24 cellular contexts compared by ENCODE assay signal in the genomic region with DNA sequence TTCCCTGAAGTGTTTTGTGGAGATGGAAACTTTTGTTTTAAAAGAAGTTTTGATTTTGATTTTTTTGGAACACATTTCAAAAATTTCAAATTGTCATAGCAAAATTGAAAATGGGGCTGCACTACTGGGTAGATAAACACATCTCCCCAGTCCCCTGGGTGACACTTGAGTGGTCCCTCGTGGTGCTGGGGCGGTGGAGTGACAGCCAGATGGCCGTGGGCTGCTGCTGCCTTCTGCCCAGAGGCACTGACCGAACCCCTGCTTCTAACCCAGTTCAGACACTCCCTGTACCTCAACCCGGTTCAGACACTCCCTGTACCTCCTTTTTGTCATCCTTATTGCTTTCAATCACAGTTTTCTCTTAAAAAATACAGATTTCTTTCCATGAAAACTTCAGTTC.
DNase-seq lines count a peak whose midpoint lies in the region; ATAC-seq and TF ChIP-seq lines count a peak whose summit lies in the region.
"Had no signal": no experiment of that assay in that cellular context is flagged by ENCODE, and none has a peak within 500 bp of the region (broad histone marks: within the 10 kb centered on the region; RNA-seq: fewer than 3 reads in every experiment).

No MANE protein-coding gene starts in this region.

- H3K9me3 ChIP-seq in GM23248 (ENCODE audit: low read depth): no peaks in the 10 kb centered on the region
- H3K9me3 ChIP-seq in skeletal muscle satellite cell (replicated peaks; ENCODE audit: low read length): no peaks in the 10 kb centered on the region
- no peaks in the 10 kb centered on the region for H3K9me3 ChIP-seq in psoas muscle
- H3K9me3 ChIP-seq: gastrocnemius medialis, left ventricle myocardium inferior, pancreas had no signal

- peak overlapping the region; percentile 48 for H3K27ac Mint-ChIP-seq in endothelial cell (ENCODE audit: unreplicated experiment)
- no peak overlapping the region for H3K27ac Mint-ChIP-seq in immature natural killer cell

- H3K9me2 ChIP-seq in GM23248 (ENCODE audit: insufficient read depth): no peaks in the 10 kb centered on the region

- no peaks in the 10 kb centered on the region for H3K27me3 Mint-ChIP-seq in endothelial cell (ENCODE audit: unreplicated experiment)
- H3K27me3 Mint-ChIP-seq in immature natural killer cell (ENCODE audit: low read depth in 3 of 3): peaks cover 0 to 2% (median 0%) of the 10 kb centered on the region in 3 donors

- H3K4me1 ChIP-seq in GM23248 (ENCODE audit: insufficient read depth): peaks cover 20% of the 10 kb centered on the region
- H3K4me1 ChIP-seq in skeletal muscle satellite cell (ENCODE audit: control insufficient read depth, insufficient read depth, low read length): peaks cover 21% of the 10 kb centered on the region
- no peaks in the 10 kb centered on the region for H3K4me1 ChIP-seq in psoas muscle
- H3K4me1 ChIP-seq: gastrocnemius medialis, pancreas had no signal

- H3K4me3 ChIP-seq in GM23248: peak overlapping the region; percentile 27
- no peak overlapping the region for H3K4me3 ChIP-seq in skeletal muscle satellite cell (ENCODE audit: low read length)
- H3K4me3 ChIP-seq in psoas muscle: no peak overlapping the region
- H3K4me3 ChIP-seq: gastrocnemius medialis, left ventricle myocardium inferior, pancreas, tibial nerve had no signal

- peaks cover 67% of the 10 kb centered on the region for H3K79me2 ChIP-seq in GM23248 (ENCODE audit: insufficient read depth)

- H3K27ac ChIP-seq in GM23248 (peak overlapping the region; percentile 83), VCaP (peak overlapping the region; percentile 69), psoas muscle (no peak overlapping the region)
- H3K27ac ChIP-seq: epithelial cell of prostate, gastrocnemius medialis, KMS-11, left ventricle myocardium inferior, pancreas had no signal

- H3K4me3 Mint-ChIP-seq in endothelial cell (ENCODE audit: unreplicated experiment): no peak overlapping the region
- no peak overlapping the region for H3K4me3 Mint-ChIP-seq in immature natural killer cell

- H3F3A ChIP-seq in GM23248 (ENCODE audit: insufficient read depth): peaks cover 53% of the 10 kb centered on the region

- H3K4me2 ChIP-seq in GM23248 (ENCODE audit: unreplicated experiment): peak overlapping the region; percentile 73
- peak overlapping the region; percentile 47 for H3K4me2 ChIP-seq in skeletal muscle satellite cell (ENCODE audit: low read length)
- H3K4me2 ChIP-seq: KMS-11 had no signal

- H3K9ac ChIP-seq in GM23248 (peak overlapping the region; percentile 62), skeletal muscle satellite cell (ENCODE audit: low read depth, low read length) (peak overlapping the region; percentile 72)
- H3K9ac ChIP-seq: KMS-11 had no signal

- TF ChIP-seq CTCF in VCaP (conservative IDR thresholded peaks at IDR 0.05): no peak
- no peak for TF ChIP-seq CTCF in endothelial cell (IDR thresholded peaks at IDR 0.05; ENCODE audit: unreplicated experiment)
- TF ChIP-seq CTCF in psoas muscle (IDR thresholded peaks at IDR 0.05): no peak

- H3K36me3 ChIP-seq in GM23248 (ENCODE audit: low read depth): peaks cover 58% of the 10 kb centered on the region
- H3K36me3 ChIP-seq in skeletal muscle satellite cell (ENCODE audit: insufficient read depth, low read length): peaks cover 40% of the 10 kb centered on the region
- peaks cover 5 to 91% of the 10 kb centered on the region in 2 donors for H3K36me3 ChIP-seq in psoas muscle (ENCODE audit: insufficient read depth in 1 of 2, low read depth in 1 of 2)

- H3K9me3 Mint-ChIP-seq in endothelial cell (ENCODE audit: unreplicated experiment) (no peaks in the 10 kb centered on the region), immature natural killer cell (no peaks in the 10 kb centered on the region)

- in situ Hi-C loops in GM23248 (cut with MboI): no loop called here

- ATAC-seq in stimulated activated naive CD8-positive, alpha-beta T cell treated with anti-CD3 and anti-CD28 coated beads, Interleukin-15, Interleukin-2, amounts not matched to agents 100 U/mL and 50 U/mL, for 24 hours: no peak
- no peak for ATAC-seq in psoas muscle
- ATAC-seq: gastrocnemius medialis had no signal

- intact Hi-C loops in psoas muscle (cut with DNase I): no loop called here

- H4K20me1 ChIP-seq in GM23248 (ENCODE audit: insufficient read depth): 0 out of 2 replicates have a peak, but pooled peaks cover 2% of the 10 kb centered on the region

- H3K27me3 ChIP-seq in GM23248 (replicated peaks; ENCODE audit: insufficient read depth) (no peaks in the 10 kb centered on the region), skeletal muscle satellite cell (ENCODE audit: control insufficient read depth, insufficient read depth, low read length) (no peaks in the 10 kb centered on the region), psoas muscle (ENCODE audit: insufficient read depth in 3 of 3, low read length in 2 of 3) (no peaks in the 10 kb centered on the region)
- H3K27me3 ChIP-seq: gastrocnemius medialis, pancreas, tibial nerve had no signal

- DNase-seq in GM23248 (no peak), endothelial cell (ENCODE audit: low spot score) (no peak), psoas muscle (no peak), immature natural killer cell (no peak), ecto neural progenitor cell (ENCODE audit: low spot score) (no peak)
- no peak for DNase-seq in stimulated activated naive CD8-positive, alpha-beta T cell treated with anti-CD3 and anti-CD28 coated beads, Interleukin-15, Interleukin-2, amounts not matched to agents 100 U/mL and 50 U/mL, for 24 hours
- DNase-seq: activated CD8-positive, alpha-beta memory T cell treated with anti-CD3 and anti-CD28 coated beads, Interleukin-2, amount 50 U/mL, for 4 hours; aorta; cortex of kidney; gastrocnemius medialis; left ventricle myocardium inferior; NCI-H1092 treated with DMSO at 0.1 percent for 48 hours; NCI-H2107; NCI-H774; pancreas; SHP77 treated with DMSO at 0.1 percent for 48 hours; small intestine; stimulated activated CD8-positive, alpha-beta memory T cell treated with anti-CD3 and anti-CD28 coated beads, Interleukin-4, amount 100 ng/mL, for 48 hours; T-helper 9 cell had no signal

- H3K4me1 Mint-ChIP-seq in endothelial cell (ENCODE audit: unreplicated experiment) (peaks cover 16% of the 10 kb centered on the region), immature natural killer cell (peaks cover 14 to 23% of the 10 kb centered on the region in 2 donors)

- H2AFZ ChIP-seq in GM23248: no peak overlapping the region

- WGBS in GM23248 (ENCODE audit: low coverage in 1 of 2, low lambda C conversion rate in 2 of 2, missing lambda C conversion rate in 2 of 2), 2 experiments: 71% methylated on average over 5 of the region's 5 CpGs
- 65 to 79% (median 73%) methylated on average over 5 of the region's 5 CpGs for WGBS in psoas muscle, 3 donors

- H3K36me3 Mint-ChIP-seq in endothelial cell (ENCODE audit: low read depth, unreplicated experiment) (peaks cover 63% of the 10 kb centered on the region), immature natural killer cell (peaks cover 15 to 29% (median 25%) of the 10 kb centered on the region in 3 donors)
